Comparison of ENCODE assay signal across 23 cellular contexts in the genomic region with DNA sequence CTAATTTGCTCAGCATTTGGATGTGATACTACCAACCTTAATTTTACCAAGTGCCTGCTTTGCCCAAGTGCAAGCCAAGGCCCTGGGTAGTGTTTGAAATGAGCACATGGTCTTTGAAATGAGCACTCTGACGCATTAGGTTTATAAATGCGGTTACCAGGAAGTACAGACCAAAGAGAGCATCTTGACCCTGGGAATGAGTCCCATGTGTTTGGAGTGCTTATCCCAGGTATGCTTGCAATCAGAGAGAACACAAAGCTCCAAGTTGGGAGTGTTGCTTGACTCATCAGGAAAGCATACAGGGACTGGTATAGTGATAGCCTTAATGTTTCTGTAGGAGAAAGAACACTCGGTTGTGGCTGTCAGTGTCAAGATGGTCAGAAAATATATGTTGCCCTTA.
"Had no signal": no experiment of that assay in that cellular context is flagged by ENCODE, and none has a peak within 500 bp of the region (broad histone marks: within the 10 kb centered on the region; RNA-seq: fewer than 3 reads in every experiment).

No MANE protein-coding gene starts in this region.

- ATAC-seq: left lobe of liver; naive thymus-derived CD8-positive, alpha-beta T cell; right lobe of liver; stimulated activated memory B cell treated with anti-CD40 and anti-IgM and Interleukin-4, amounts not matched to agents 10 μg/mL and 1 μg/mL and 100 μg/mL, for 72 hours; stimulated activated naive CD8-positive, alpha-beta T cell treated with anti-CD3 and anti-CD28 coated beads, Interleukin-15, amount 100 ng/mL, for 72 hours had no signal

- H3K9me3 ChIP-seq: neutrophil, ovary, right atrium auricular region, right lobe of liver, transverse colon, upper lobe of left lung had no signal

- DNase-seq: head of caudate nucleus; hippocampal formation; immature natural killer cell; naive thymus-derived CD8-positive, alpha-beta T cell; occipital lobe; ovary; right lobe of liver; stimulated activated CD4-positive, alpha-beta T cell treated with anti-CD3 and anti-CD28 coated beads, Interleukin-1b, Interleukin-23, amount 100 ng/mL, for 48 hours; stimulated activated CD4-positive, alpha-beta T cell treated with anti-CD3 and anti-CD28 coated beads, Interleukin-2, amount 100 ng/mL, for 48 hours; stimulated activated CD4-positive, alpha-beta T cell treated with anti-CD3 and anti-CD28 coated beads, Interleukin-4, amount 100 ng/mL, for 4 hours; stimulated activated CD8-positive, alpha-beta memory T cell treated with anti-CD3 and anti-CD28 coated beads, Interleukin-4, amount 100 ng/mL, for 48 hours; stimulated activated naive CD4-positive, alpha-beta T cell treated with Interleukin-2 at 50 U/mL for 16 hours; stimulated activated naive CD8-positive, alpha-beta T cell treated with anti-CD3 and anti-CD28 coated beads, Interleukin-15, amount 100 ng/mL, for 72 hours; substantia nigra; transverse colon; upper lobe of left lung had no signal

- H3K4me1 ChIP-seq: neural progenitor cell, right atrium auricular region, right lobe of liver, transverse colon, upper lobe of left lung had no signal

- H3K27ac ChIP-seq: neural progenitor cell, neutrophil, ovary, right atrium auricular region, right lobe of liver, transverse colon, upper lobe of left lung had no signal

- H3K36me3 ChIP-seq: neural progenitor cell, neutrophil, ovary, right atrium auricular region, right lobe of liver, transverse colon, upper lobe of left lung had no signal

- H3K27me3 ChIP-seq: neural progenitor cell, neutrophil, ovary, right atrium auricular region, right lobe of liver, transverse colon, upper lobe of left lung had no signal

- H3K4me3 ChIP-seq: lung, neural progenitor cell, ovary, right atrium auricular region, right lobe of liver, smooth muscle cell, transverse colon, upper lobe of left lung had no signal
